ENCODE assay signal across 22 cellular contexts in the genomic region with DNA sequence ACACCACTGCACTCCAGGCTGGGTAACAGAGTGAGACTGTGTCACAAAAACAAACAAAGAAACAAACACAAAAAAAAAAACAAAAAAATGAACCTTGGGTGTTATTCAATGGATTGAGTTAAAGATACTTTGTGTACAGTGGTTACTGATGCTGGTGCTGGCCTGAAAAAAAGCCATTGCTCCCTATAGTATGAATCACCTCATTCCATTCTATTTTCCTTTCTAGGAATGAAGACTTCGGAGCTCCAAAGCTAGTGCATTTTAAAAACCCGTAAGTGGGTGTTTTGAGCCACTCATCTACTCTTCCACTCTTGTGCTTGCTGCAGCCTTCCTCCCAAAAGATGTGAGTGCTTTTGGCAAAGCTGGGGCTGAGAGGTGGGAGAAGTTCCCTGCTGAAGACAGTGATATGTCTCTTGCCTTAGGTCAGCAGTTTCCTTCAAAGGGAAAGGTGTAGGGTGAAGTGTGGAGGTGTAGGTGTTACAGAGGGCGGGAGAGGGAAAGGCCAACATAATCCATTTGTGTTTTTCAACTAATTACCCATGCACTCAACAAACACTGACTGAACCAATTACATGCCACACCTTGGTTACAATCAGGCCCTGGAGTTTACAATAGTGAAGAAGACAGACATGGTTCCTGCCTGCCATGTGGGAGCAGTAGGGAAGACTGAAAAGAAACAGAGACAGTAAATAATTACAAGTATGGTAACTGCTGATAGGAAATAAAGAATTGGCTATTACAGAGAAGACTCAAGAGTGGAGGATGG.
"Had no signal": no experiment of that assay in that cellular context is flagged by ENCODE, and none has a peak within 500 bp of the region (broad histone marks: within the 10 kb centered on the region; RNA-seq: fewer than 3 reads in every experiment).

No MANE protein-coding gene starts in this region.

- H3K27me3 ChIP-seq: esophagus squamous epithelium, right lobe of liver, spleen, stomach, testis, upper lobe of left lung had no signal

- H3K4me3 ChIP-seq: coronary artery, esophagus squamous epithelium, psoas muscle, right lobe of liver, spleen, stomach, testis, upper lobe of left lung had no signal

- H3K36me3 ChIP-seq: esophagus squamous epithelium, right lobe of liver, spleen, stomach, upper lobe of left lung had no signal

- H3K4me1 ChIP-seq: psoas muscle, spleen, stomach, testis, upper lobe of left lung had no signal

- H3K9me3 ChIP-seq: esophagus squamous epithelium, psoas muscle, right lobe of liver, spleen, stomach, testis, upper lobe of left lung had no signal

- FAIRE-seq: endothelial cell of umbilical vein, TTC549 had no signal

- H3K27ac ChIP-seq: coronary artery, esophagus squamous epithelium, psoas muscle, right lobe of liver, spleen, stomach, testis, upper lobe of left lung had no signal

- ATAC-seq: activated CD8-positive, alpha-beta T cell treated with anti-CD3 and anti-CD28 coated beads, Interleukin-2, amount 10 ng/mL, durations not matched to agents 7 days and 5 days; left ventricle myocardium superior; natural killer cell treated with Interleukin-12 subunit alpha and Interleukin-12 subunit beta and Interleukin-15 and Interleukin-18, amount 100 ng/mL, for 72 hours; psoas muscle; WTC11 had no signal

- DNase-seq: activated CD4-positive, alpha-beta T cell treated with anti-CD3 and anti-CD28 coated beads for 4 hours; activated CD8-positive, alpha-beta memory T cell treated with anti-CD3 and anti-CD28 coated beads, Interleukin-2, amount 50 U/mL, for 4 hours; activated CD8-positive, alpha-beta T cell treated with anti-CD3 and anti-CD28 coated beads, Interleukin-2, amount 10 ng/mL, durations not matched to agents 7 days and 5 days; activated effector memory CD4-positive, alpha-beta T cell treated with anti-CD3 and anti-CD28 coated beads, Interleukin-2, amount 50 U/mL, for 16 hours; activated T-cell treated with anti-CD3 and anti-CD28 coated beads, Interleukin-2, amount 50 U/mL, for 48 hours; effector CD4-positive, alpha-beta T cell; esophagus squamous epithelium; glutamatergic neuron; hypothalamus; left ventricle myocardium superior; occipital lobe; psoas muscle; right lobe of liver; spleen; stomach; testis; upper lobe of left lung had no signal
